In the genomic region with DNA sequence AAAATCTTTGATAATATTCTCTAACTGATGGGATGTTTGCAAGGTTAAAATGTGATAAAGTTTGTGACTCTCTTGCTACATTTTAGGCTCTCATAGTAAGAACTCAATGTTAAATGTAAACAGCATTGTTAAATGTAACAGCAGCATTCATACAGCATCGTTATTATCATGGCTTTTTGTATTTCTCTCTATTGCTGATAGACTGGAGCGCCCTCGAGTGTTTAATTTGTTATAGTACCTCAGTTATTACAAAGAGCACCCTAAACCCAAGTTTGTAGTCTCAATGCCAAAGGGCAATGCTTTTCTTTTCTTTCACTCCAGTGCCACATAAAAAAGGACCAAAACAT, we compare ENCODE assay signal across 7 cellular contexts. TPM values are rescaled to one million over a fixed set of nuclear protein-coding genes. Genes with fewer than 3 reads are reported as not detected.
DNase-seq lines count a peak whose midpoint lies in the region; TF ChIP-seq lines count a peak whose summit lies in the region.

No MANE protein-coding gene starts in this region.

- H3K4me3 ChIP-seq in NB4 (ENCODE audit: low read depth, low read length), result no peak overlapping the region

- DNase-seq in GM03348 (ENCODE audit: low spot score) (peak; percentile 56), NB4 (ENCODE audit: low read depth) (peak; percentile 58), amniotic stem cell (lab: John Stamatoyannopoulos, UW) (peak; percentile 18), lung microvascular endothelial cell (ENCODE audit: low read depth in 2 of 2) (peak; percentile 17 to 29), KG1 (lab: John Stamatoyannopoulos, UW) (no peak)
- no peak for DNase-seq in activated T-cell treated with anti-CD3 and anti-CD28 coated beads, Interleukin-2, amount 50 U/mL, for 48 hours
- DNase-seq in activated CD8-positive, alpha-beta memory T cell treated with anti-CD3 and anti-CD28 coated beads, Interleukin-2, amount 50 U/mL, for 4 hours, result no peak

- TF ChIP-seq CTCF in NB4 (IDR thresholded peaks at IDR 0.05; ENCODE audit: low read depth, low read length), result peak; percentile 46

- no peak for TF ChIP-seq POLR2A in NB4 (IDR thresholded peaks at IDR 0.05; ENCODE audit: extremely low read depth, insufficient read length)

RNA-seq across cellular contexts. Expression of gene TTPAL, which starts 14.9 kb away (rescaled TPM):
- 2.6 and 2.8 TPM in 2 replicates for total RNA-seq in lung microvascular endothelial cell

Comparison
In these comparisons a context has a peak if more than half of its experiments do, and no peak if none do; other contexts are left out.
1. DNase-seq: peak in GM03348 (single experiment), NB4 (single experiment), amniotic stem cell (single experiment) and lung microvascular endothelial cell (2 of 2); none in KG1 (single experiment), activated T-cell treated with anti-CD3 and anti-CD28 coated beads, Interleukin-2, amount 50 U/mL, for 48 hours (0 of 2) and activated CD8-positive, alpha-beta memory T cell treated with anti-CD3 and anti-CD28 coated beads, Interleukin-2, amount 50 U/mL, for 4 hours (single experiment).